Comparison of ENCODE assay signal across 2 cellular contexts in the genomic region with DNA sequence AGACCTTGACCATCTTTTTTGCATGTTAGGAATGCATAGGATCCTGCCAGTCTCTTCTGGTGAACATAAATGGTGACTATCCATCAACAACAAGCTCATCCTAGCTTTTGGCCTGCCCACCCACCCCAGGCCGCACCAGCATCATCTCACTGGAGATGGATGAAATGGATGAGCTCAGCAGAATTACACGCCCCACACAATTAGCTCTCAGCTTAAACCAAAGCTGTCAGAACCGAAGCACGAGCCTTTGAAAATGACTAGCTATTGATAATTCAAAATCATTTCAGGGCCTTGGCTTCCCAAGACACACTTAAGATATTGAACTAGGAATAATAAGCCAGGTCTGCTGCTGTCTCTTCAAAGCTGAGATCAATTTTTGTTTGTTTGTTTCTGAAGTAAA.
A peak's percentile ranks its signal among the peaks of the same experiment; 100 is the strongest.
TF ChIP-seq lines count a peak whose summit lies in the region.

No MANE protein-coding gene starts in this region.

TF ChIP-seq in IMR-90, 13 proteins besides CTCF, POLR2A, EP300 and RAD21 (continued from another document):
- peak; percentile 58; the same call in 1 of the 2 replicates for TF ChIP-seq MAFK (IDR thresholded peaks at IDR 0.05; ENCODE audit: low read depth, low read length)
TF ChIP-seq in IMR-90: peak in this region for 1.

TF ChIP-seq in K562, 482 proteins besides CTCF, POLR2A, EP300 and RAD21 (continued from another document):
- TF ChIP-seq ZNF316 (IDR thresholded peaks at IDR 0.05) (peak; percentile 48), C11orf30 (IDR thresholded peaks at IDR 0.05; ENCODE audit: low read depth) (peak; percentile 30; the same call in 1 of the 2 replicates), POLR2G (IDR thresholded peaks at IDR 0.05; ENCODE audit: low read depth, low read length) (no peak)
